In the genomic region with DNA sequence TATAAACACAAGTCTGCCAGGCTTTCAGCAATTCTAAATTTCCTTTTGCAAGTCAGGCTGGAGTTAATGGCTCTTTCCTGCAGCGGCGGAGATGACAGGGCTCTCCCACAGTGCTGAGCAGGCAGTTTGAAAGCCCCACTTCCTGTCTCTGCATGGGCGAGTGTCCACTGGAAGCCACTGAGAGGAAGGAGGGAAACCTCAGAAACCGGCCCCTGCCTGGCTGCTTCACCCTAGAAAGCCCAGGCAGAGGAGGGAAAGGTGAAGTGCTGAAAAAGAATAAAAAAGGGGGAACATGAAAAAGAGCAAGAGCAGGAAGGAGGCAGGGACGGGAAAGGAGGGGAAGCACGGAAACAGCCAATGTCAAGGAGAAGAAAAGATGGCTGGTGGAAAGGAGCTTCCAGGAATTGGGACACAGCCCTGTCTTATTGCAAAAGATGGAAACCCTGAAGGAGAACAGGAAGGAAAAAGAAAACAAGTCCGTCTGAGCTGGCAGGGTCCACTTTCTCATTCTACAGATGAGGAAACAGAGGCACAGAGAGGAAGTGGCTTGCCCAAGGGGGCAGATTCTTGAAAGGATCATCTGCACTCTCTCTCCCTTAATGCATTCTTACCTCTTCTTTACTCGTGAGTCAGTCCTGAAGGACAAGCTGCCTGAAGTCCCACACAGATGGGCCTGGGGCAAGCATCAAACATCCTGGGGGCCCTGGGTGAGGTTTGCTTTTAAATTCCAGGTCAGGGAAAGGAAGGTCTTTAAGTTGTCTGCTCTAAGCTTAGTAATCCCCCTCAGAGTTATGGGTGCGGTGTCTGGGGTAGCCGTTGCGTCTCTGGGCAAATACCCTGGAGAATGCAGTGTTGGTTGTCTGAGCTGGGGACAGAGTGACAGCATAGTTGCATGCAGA, we compare ENCODE assay signal across 10 cellular contexts. TPM values are rescaled to one million over a fixed set of nuclear protein-coding genes. Genes with fewer than 3 reads are reported as not detected.
A peak's percentile ranks its signal among the peaks of the same experiment; 100 is the strongest.
DNase-seq lines count a peak whose midpoint lies in the region; ATAC-seq and TF ChIP-seq lines count a peak whose summit lies in the region.
"Had no signal": no experiment of that assay in that cellular context is flagged by ENCODE, and none has a peak within 500 bp of the region (broad histone marks: within the 10 kb centered on the region; RNA-seq: fewer than 3 reads in every experiment).

No MANE protein-coding gene starts in this region.

- H3K27me3 ChIP-seq in HL-60 (ENCODE audit: insufficient read depth, poor library complexity, severe bottlenecking): no peaks in the 10 kb centered on the region

- H3K36me3 Mint-ChIP-seq in activated naive CD8-positive, alpha-beta T cell treated with anti-CD3 and anti-CD28 coated beads, Interleukin-2, amount 10 ng/mL, durations not matched to agents 7 days and 5 days: no peaks in the 10 kb centered on the region
- no peaks in the 10 kb centered on the region for H3K36me3 Mint-ChIP-seq in naive thymus-derived CD8-positive, alpha-beta T cell
- H3K36me3 Mint-ChIP-seq: brain had no signal

- H3K4me3 ChIP-seq in HL-60 (replicated peaks; ENCODE audit: insufficient read depth, low read length): no peak overlapping the region
- no peak overlapping the region for H3K4me3 ChIP-seq in foreskin fibroblast (ENCODE audit: low read depth in 1 of 2, low read length in 2 of 2)

- H3K27me3 Mint-ChIP-seq in activated naive CD8-positive, alpha-beta T cell treated with anti-CD3 and anti-CD28 coated beads, Interleukin-2, amount 10 ng/mL, durations not matched to agents 7 days and 5 days: peaks cover 48% of the 10 kb centered on the region
- peaks cover 1 to 21% (median 15%) of the 10 kb centered on the region in 5 donors for H3K27me3 Mint-ChIP-seq in naive thymus-derived CD8-positive, alpha-beta T cell

- POLR2A ChIA-PET in activated naive CD8-positive, alpha-beta T cell treated with anti-CD3 and anti-CD28 coated beads, Interleukin-2, amount 10 ng/mL, durations not matched to agents 7 days and 5 days (lab: Charles Lee): interaction anchor here (1.0 kb wide), 1 partner anchor 44 kb away, joined by 3 read pairs; no protein-coding TSS in a partner anchor
- POLR2A ChIA-PET in naive thymus-derived CD8-positive, alpha-beta T cell (lab: Charles Lee): no interaction called here

- peak overlapping the region; percentile 72 for H3K4me3 Mint-ChIP-seq in activated naive CD8-positive, alpha-beta T cell treated with anti-CD3 and anti-CD28 coated beads, Interleukin-2, amount 10 ng/mL, durations not matched to agents 7 days and 5 days
- H3K4me3 Mint-ChIP-seq in naive thymus-derived CD8-positive, alpha-beta T cell: peak overlapping the region in 5 of 10 donors; percentile 11 to 81 (median 37)

- peak; percentile 84 for ATAC-seq in activated naive CD8-positive, alpha-beta T cell treated with anti-CD3 and anti-CD28 coated beads, Interleukin-2, amount 10 ng/mL, durations not matched to agents 7 days and 5 days (ENCODE audit: low read depth)
- no peak for ATAC-seq in naive thymus-derived CD8-positive, alpha-beta T cell
- no peak for ATAC-seq in GM18870 (IDR thresholded peaks at IDR 0.05; ENCODE audit: unreplicated experiment)

- TF ChIP-seq CTCF in HL-60 (IDR thresholded peaks at IDR 0.05; ENCODE audit: insufficient read depth, low read length) (no peak), foreskin fibroblast (IDR thresholded peaks at IDR 0.05; ENCODE audit: low read depth, low read length) (no peak)

- peaks cover 29% of the 10 kb centered on the region for H3K4me1 Mint-ChIP-seq in activated naive CD8-positive, alpha-beta T cell treated with anti-CD3 and anti-CD28 coated beads, Interleukin-2, amount 10 ng/mL, durations not matched to agents 7 days and 5 days
- H3K4me1 Mint-ChIP-seq in naive thymus-derived CD8-positive, alpha-beta T cell: peaks cover 8 to 29% (median 16%) of the 10 kb centered on the region in 4 donors

- H3K9me3 Mint-ChIP-seq in activated naive CD8-positive, alpha-beta T cell treated with anti-CD3 and anti-CD28 coated beads, Interleukin-2, amount 10 ng/mL, durations not matched to agents 7 days and 5 days: no peaks in the 10 kb centered on the region
- H3K9me3 Mint-ChIP-seq in naive thymus-derived CD8-positive, alpha-beta T cell: no peaks in the 10 kb centered on the region

- H3K27ac ChIP-seq in HL-60 (replicated peaks): peak overlapping the region; percentile 62

- peak overlapping the region; percentile 15 for H3K27ac Mint-ChIP-seq in activated naive CD8-positive, alpha-beta T cell treated with anti-CD3 and anti-CD28 coated beads, Interleukin-2, amount 10 ng/mL, durations not matched to agents 7 days and 5 days
- peak overlapping the region in 3 of 10 donors; percentile 9 to 42 (median 36) for H3K27ac Mint-ChIP-seq in naive thymus-derived CD8-positive, alpha-beta T cell

- peak; percentile 72 for DNase-seq in CD1c-positive myeloid dendritic cell (ENCODE audit: extremely low spot score)
- peak; percentile 78 to 83 for DNase-seq in HL-60 (ENCODE audit: low read depth in 1 of 2, low spot score in 1 of 2)
- DNase-seq in activated naive CD8-positive, alpha-beta T cell treated with anti-CD3 and anti-CD28 coated beads, Interleukin-2, amount 10 ng/mL, durations not matched to agents 7 days and 5 days: no peak
- peak; percentile 37 to 47 for DNase-seq in lung microvascular endothelial cell (ENCODE audit: low read depth in 2 of 2)
- DNase-seq in NCI-H187 (lab: John Stamatoyannopoulos, UW): no peak
- DNase-seq in foreskin fibroblast: no peak
- DNase-seq in naive thymus-derived CD8-positive, alpha-beta T cell: no peak

RNA-seq across cellular contexts. Expression of a gene that starts 38.8 kb away (rescaled TPM):
- 10 to 100 TPM; 61.3 to 63.3 TPM for total RNA-seq in activated naive CD8-positive, alpha-beta T cell treated with anti-CD3 and anti-CD28 coated beads, Interleukin-2, amount 10 ng/mL, durations not matched to agents 7 days and 5 days
- total RNA-seq in lung microvascular endothelial cell: 0.22 TPM in 1 of 2 replicates, not detected in the other
- 10 to 100 TPM; 13.6 to 16.3 TPM for total RNA-seq in naive thymus-derived CD8-positive, alpha-beta T cell
- polyA plus RNA-seq in naive thymus-derived CD8-positive, alpha-beta T cell: 100 to 1,000 TPM; 137 to 235 (median 142) TPM
- total RNA-seq: pulmonary artery endothelial cell had no signal

Comparison
In these comparisons a context has a peak if more than half of its experiments do, and no peak if none do; other contexts are left out.
1. DNase-seq: peak in CD1c-positive myeloid dendritic cell (single experiment), HL-60 (2 of 2) and lung microvascular endothelial cell (2 of 2); none in activated naive CD8-positive, alpha-beta T cell treated with anti-CD3 and anti-CD28 coated beads, Interleukin-2, amount 10 ng/mL, durations not matched to agents 7 days and 5 days (single experiment), NCI-H187 (0 of 2), foreskin fibroblast (0 of 2) and naive thymus-derived CD8-positive, alpha-beta T cell (0 of 10).
2. RNA of a gene that starts 38.8 kb away (total RNA-seq): 61.3 to 63.3 TPM in activated naive CD8-positive, alpha-beta T cell treated with anti-CD3 and anti-CD28 coated beads, Interleukin-2, amount 10 ng/mL, durations not matched to agents 7 days and 5 days and 13.6 to 16.3 TPM in naive thymus-derived CD8-positive, alpha-beta T cell; 0.22 TPM in lung microvascular endothelial cell; every median in the first group is over 10 times any median in the second.